9 cellular contexts compared by ENCODE assay signal in genomic region chr11:43575931-43576833, GRCh38.
A peak's percentile ranks its signal among the peaks of the same experiment; 100 is the strongest.
DNase-seq lines count a peak whose midpoint lies in the region; ATAC-seq and TF ChIP-seq lines count a peak whose summit lies in the region.
"Had no signal": no experiment of that assay in that cellular context is flagged by ENCODE, and none has a peak within 500 bp of the region (broad histone marks: within the 10 kb centered on the region; RNA-seq: fewer than 3 reads in every experiment).

No MANE protein-coding gene starts in this region.

- no peak overlapping the region for H3K9ac ChIP-seq in NT2/D1 (ENCODE audit: insufficient read length, low read depth)

- TF ChIP-seq CTCF in fibroblast of the aortic adventitia (IDR thresholded peaks at IDR 0.05; ENCODE audit: insufficient read depth, low read length), result no peak
- no peak for TF ChIP-seq CTCF in sigmoid colon (IDR thresholded peaks at IDR 0.05)
- no peak for TF ChIP-seq CTCF in mucosa of descending colon (IDR thresholded peaks at IDR 0.05)

- TF ChIP-seq POLR2A in sigmoid colon (IDR thresholded peaks at IDR 0.05), result no peak

- peaks cover 13% of the 10 kb centered on the region for H3K4me1 ChIP-seq in NT2/D1 (ENCODE audit: insufficient read depth, insufficient read length)
- H3K4me1 ChIP-seq in sigmoid colon, result peaks cover 0 to 57% (median 48%) of the 10 kb centered on the region in 4 donors
- H3K4me1 ChIP-seq in mucosa of descending colon (ENCODE audit: low read depth), result peaks cover 18% of the 10 kb centered on the region

- no peak for ATAC-seq in mucosa of descending colon

- DNase-seq in DMS79 treated with DMSO at 0.1 percent for 48 hours (lab: John Stamatoyannopoulos, UW) (peak; percentile 45), DMS79 (lab: John Stamatoyannopoulos, UW) (no peak), NT2/D1 (ENCODE audit: low read depth, low spot score) (no peak), fibroblast of the aortic adventitia (ENCODE audit: low read depth) (peak; percentile 25), sigmoid colon (no peak), mucosa of descending colon (no peak), NCI-H2029 (lab: John Stamatoyannopoulos, UW) (no peak)
- no peak for DNase-seq in activated effector memory CD4-positive, alpha-beta T cell treated with Interleukin-2 at 50 U/mL for 16 hours

- intact Hi-C loops in sigmoid colon (cut with DNase I) (no loop called here), mucosa of descending colon (cut with DNase I, micrococcal nuclease) (no loop called here)

- H3K4me3 ChIP-seq in NT2/D1 (ENCODE audit: insufficient read length, low read depth) (peak overlapping the region; percentile 53), fibroblast of the aortic adventitia (ENCODE audit: low read depth, low read length) (peak overlapping the region; percentile 55), sigmoid colon (peak overlapping the region in 3 of 4 donors; percentile 22 to 42 (median 35)), mucosa of descending colon (no peak overlapping the region)
- H3K4me3 ChIP-seq: K562 had no signal

- H3K36me3 ChIP-seq in NT2/D1 (ENCODE audit: insufficient read depth, insufficient read length, low read length), result no peaks in the 10 kb centered on the region
- no peaks in the 10 kb centered on the region for H3K36me3 ChIP-seq in sigmoid colon
- no peaks in the 10 kb centered on the region for H3K36me3 ChIP-seq in mucosa of descending colon (ENCODE audit: low read depth)

- WGBS in sigmoid colon, 2 donors, result 10 to 12% methylated on average over 20 of the region's 20 CpGs

- TF ChIP-seq EP300 in sigmoid colon (IDR thresholded peaks at IDR 0.05), result no peak

- H3K27me3 ChIP-seq in NT2/D1 (ENCODE audit: insufficient read depth, insufficient read length), result peaks cover 97% of the 10 kb centered on the region
- peaks cover 33 to 100% (median 82%) of the 10 kb centered on the region in 3 donors for H3K27me3 ChIP-seq in sigmoid colon

- H3K27ac ChIP-seq in sigmoid colon, result no peak overlapping the region

- H3K9me3 ChIP-seq in NT2/D1 (ENCODE audit: insufficient read depth, low read length), result no peaks in the 10 kb centered on the region
- no peaks in the 10 kb centered on the region for H3K9me3 ChIP-seq in sigmoid colon
- H3K9me3 ChIP-seq in mucosa of descending colon, result no peaks in the 10 kb centered on the region

Comparison
In these comparisons a context has a peak if more than half of its experiments do, and no peak if none do; other contexts are left out.
1. DNase-seq: peak in DMS79 treated with DMSO at 0.1 percent for 48 hours (single experiment) and fibroblast of the aortic adventitia (single experiment); none in DMS79 (single experiment), NT2/D1 (single experiment), sigmoid colon (single experiment), mucosa of descending colon (0 of 3), NCI-H2029 (single experiment) and activated effector memory CD4-positive, alpha-beta T cell treated with Interleukin-2 at 50 U/mL for 16 hours (single experiment).